In genomic region chr7:51082096-51082840, GRCh38 we compare ENCODE assay signal across 23 cellular contexts.
"Had no signal": no experiment of that assay in that cellular context is flagged by ENCODE, and none has a peak within 500 bp of the region (broad histone marks: within the 10 kb centered on the region; RNA-seq: fewer than 3 reads in every experiment).

No MANE protein-coding gene starts in this region.

- H3K9me3 ChIP-seq: left lung, pancreas, testis had no signal

- H3K4me3 Mint-ChIP-seq: activated naive CD4-positive, alpha-beta T cell treated with anti-CD3 and anti-CD28 coated beads for 36 hours; activated naive CD8-positive, alpha-beta T cell treated with anti-CD3 and anti-CD28 coated beads, Interleukin-2, amount 10 ng/mL, durations not matched to agents 7 days and 5 days; endodermal cell; immature natural killer cell; natural killer cell; stimulated activated naive B cell treated with anti-CD40 and anti-IgM and Interleukin-4, amounts not matched to agents 10 μg/mL and 1 μg/mL and 100 μg/mL, for 72 hours; T-cell; type B pancreatic cell had no signal

- H3K4me1 Mint-ChIP-seq: activated naive CD8-positive, alpha-beta T cell treated with anti-CD3 and anti-CD28 coated beads, Interleukin-2, amount 10 ng/mL, durations not matched to agents 7 days and 5 days; immature natural killer cell; natural killer cell; stimulated activated naive B cell treated with anti-CD40 and anti-IgM and Interleukin-4, amounts not matched to agents 10 μg/mL and 1 μg/mL and 100 μg/mL, for 72 hours; T-cell had no signal

- H3K36me3 Mint-ChIP-seq: activated naive CD8-positive, alpha-beta T cell treated with anti-CD3 and anti-CD28 coated beads, Interleukin-2, amount 10 ng/mL, durations not matched to agents 7 days and 5 days; immature natural killer cell; natural killer cell; stimulated activated naive B cell treated with anti-CD40 and anti-IgM and Interleukin-4, amounts not matched to agents 10 μg/mL and 1 μg/mL and 100 μg/mL, for 72 hours; T-cell had no signal

- H3K27ac Mint-ChIP-seq: activated naive CD4-positive, alpha-beta T cell treated with anti-CD3 and anti-CD28 coated beads for 36 hours; activated naive CD8-positive, alpha-beta T cell treated with anti-CD3 and anti-CD28 coated beads, Interleukin-2, amount 10 ng/mL, durations not matched to agents 7 days and 5 days; endodermal cell; immature natural killer cell; natural killer cell; stimulated activated naive B cell treated with anti-CD40 and anti-IgM and Interleukin-4, amounts not matched to agents 10 μg/mL and 1 μg/mL and 100 μg/mL, for 72 hours; T-cell; type B pancreatic cell had no signal

- H3K4me3 ChIP-seq: left lung, pancreas, testis had no signal

- H3K27me3 Mint-ChIP-seq: activated naive CD8-positive, alpha-beta T cell treated with anti-CD3 and anti-CD28 coated beads, Interleukin-2, amount 10 ng/mL, durations not matched to agents 7 days and 5 days; stimulated activated naive B cell treated with anti-CD40 and anti-IgM and Interleukin-4, amounts not matched to agents 10 μg/mL and 1 μg/mL and 100 μg/mL, for 72 hours; type B pancreatic cell had no signal

- H3K9me3 Mint-ChIP-seq: activated naive CD4-positive, alpha-beta T cell treated with anti-CD3 and anti-CD28 coated beads for 36 hours; activated naive CD8-positive, alpha-beta T cell treated with anti-CD3 and anti-CD28 coated beads, Interleukin-2, amount 10 ng/mL, durations not matched to agents 7 days and 5 days; endodermal cell; natural killer cell; stimulated activated naive B cell treated with anti-CD40 and anti-IgM and Interleukin-4, amounts not matched to agents 10 μg/mL and 1 μg/mL and 100 μg/mL, for 72 hours; T-cell; type B pancreatic cell had no signal

- H3K4me1 ChIP-seq: left lung, testis had no signal

- H3K27ac ChIP-seq: left lung, pancreas, testis had no signal

- H3K36me3 ChIP-seq: left lung, pancreas had no signal

- H3K27me3 ChIP-seq: left lung, pancreas, testis had no signal

- DNase-seq: activated CD4-positive, alpha-beta T cell treated with anti-CD3 and anti-CD28 coated beads, Interleukin-2, amount 50 U/mL, for 48 hours; activated CD8-positive, alpha-beta memory T cell treated with anti-CD3 and anti-CD28 coated beads, Interleukin-2, amount 50 U/mL, for 48 hours; activated naive CD4-positive, alpha-beta T cell treated with anti-CD3 and anti-CD28 coated beads for 36 hours; activated naive CD8-positive, alpha-beta T cell treated with anti-CD3 and anti-CD28 coated beads, Interleukin-2, amount 10 ng/mL, durations not matched to agents 7 days and 5 days; activated T-cell treated with anti-CD3 and anti-CD28 coated beads, Interleukin-2, amount 50 U/mL, for 48 hours; amniotic stem cell; cortex of kidney; endodermal cell; immature natural killer cell; left lung; mammary epithelial cell; midbrain; natural killer cell; pancreas; small intestine; stimulated activated CD4-positive, alpha-beta T cell treated with anti-CD3 and anti-CD28 coated beads, Interleukin-2, amount 100 ng/mL, for 48 hours; stimulated activated CD8-positive, alpha-beta memory T cell treated with anti-CD3 and anti-CD28 coated beads, Interleukin-4, amount 100 ng/mL, for 48 hours; stimulated activated naive B cell treated with anti-CD40 and anti-IgM and Interleukin-4, amounts not matched to agents 10 μg/mL and 1 μg/mL and 100 μg/mL, for 72 hours; T-cell; testis had no signal

- ATAC-seq: left lung; natural killer cell; sciatic nerve; stimulated activated naive B cell treated with anti-CD40 and anti-IgM and Interleukin-4, amounts not matched to agents 10 μg/mL and 1 μg/mL and 100 μg/mL, for 72 hours; T-cell had no signal

- FAIRE-seq: pancreas, small intestine, TTC549 had no signal
